In genomic region chr19:35748106-35749020, GRCh38 we compare ENCODE assay signal across 1 cellular context.
TF ChIP-seq lines count a peak whose summit lies in the region.

Gene LIN37 (plus strand): TSS chr19:35748576. CDS start chr19:35748725, 149 bp downstream.

TF ChIP-seq in HepG2, 621 proteins besides CTCF, POLR2A, EP300 and RAD21 (continued from another document and continues in another):
- TF ChIP-seq AKNA (CRISPR knock-in tag; IDR thresholded peaks at IDR 0.05; ENCODE audit: borderline replicate concordance) (no peak), PTBP1 (IDR thresholded peaks at IDR 0.05; ENCODE audit: low read depth, low read length, poor library complexity, severe bottlenecking) (no peak), SP4 (CRISPR knock-in tag; IDR thresholded peaks at IDR 0.05) (peak; percentile 97), SP1 (IDR thresholded peaks at IDR 0.05) (no peak), SP1 (CRISPR knock-in tag; IDR thresholded peaks at IDR 0.05) (peak; percentile 86), GABPB1 (CRISPR knock-in tag; IDR thresholded peaks at IDR 0.05) (peak; percentile 97), NFAT5 (CRISPR knock-in tag; IDR thresholded peaks at IDR 0.05) (no peak), PITX1 (CRISPR knock-in tag; IDR thresholded peaks at IDR 0.05) (peak; percentile 100), ZNF614 (CRISPR knock-in tag; IDR thresholded peaks at IDR 0.05; ENCODE audit: borderline replicate concordance) (peak; percentile 74; the same call in 1 of the 2 replicates), THYN1 (CRISPR knock-in tag; IDR thresholded peaks at IDR 0.05; ENCODE audit: borderline replicate concordance, low read depth) (no peak), KAT8 (CRISPR knock-in tag; IDR thresholded peaks at IDR 0.05) (peak; percentile 92), ZNF512B (CRISPR knock-in tag; IDR thresholded peaks at IDR 0.05; ENCODE audit: borderline replicate concordance) (no peak), MEIS2 (CRISPR knock-in tag; IDR thresholded peaks at IDR 0.05) (no peak), ZNF451 (CRISPR knock-in tag; IDR thresholded peaks at IDR 0.05) (0 out of 2 replicates have a peak, but pooled peaks have one; percentile 49), GMEB1 (CRISPR knock-in tag; IDR thresholded peaks at IDR 0.05; ENCODE audit: borderline replicate concordance) (peak; percentile 85), MLLT10 (CRISPR knock-in tag; IDR thresholded peaks at IDR 0.05) (no peak), MED1 (CRISPR knock-in tag; IDR thresholded peaks at IDR 0.05) (no peak; the same call in 1 of the 2 replicates), ZFP36 (IDR thresholded peaks at IDR 0.05; ENCODE audit: borderline replicate concordance, low read depth, low read length, partially characterized antibody) (no peak), ZNF414 (CRISPR knock-in tag; IDR thresholded peaks at IDR 0.05) (no peak), REPIN1 (CRISPR knock-in tag; IDR thresholded peaks at IDR 0.05; ENCODE audit: borderline replicate concordance, low read depth) (0 out of 2 replicates have a peak, but pooled peaks have one; percentile 51), IKZF4 (CRISPR knock-in tag; IDR thresholded peaks at IDR 0.05; ENCODE audit: borderline replicate concordance, low read depth, not compliant biosample characterization) (no peak), MYPOP (CRISPR knock-in tag; IDR thresholded peaks at IDR 0.05) (no peak), FUBP1 (CRISPR knock-in tag; IDR thresholded peaks at IDR 0.05; ENCODE audit: borderline replicate concordance) (no peak), GFI1 (CRISPR knock-in tag; IDR thresholded peaks at IDR 0.05; ENCODE audit: borderline replicate concordance) (no peak), POLR2AphosphoS5 (IDR thresholded peaks at IDR 0.05; ENCODE audit: low read depth, low read length) (peak; percentile 77), MIXL1 (CRISPR knock-in tag; IDR thresholded peaks at IDR 0.05) (peak; percentile 71; the same call in 1 of the 2 replicates), RAD51 (IDR thresholded peaks at IDR 0.05; ENCODE audit: borderline replicate concordance) (no peak), ZNF317 (CRISPR knock-in tag; IDR thresholded peaks at IDR 0.05) (no peak; the same call in 1 of the 2 replicates), ETV5 (CRISPR knock-in tag; IDR thresholded peaks at IDR 0.05; ENCODE audit: borderline replicate concordance) (peak; percentile 71; the same call in 1 of the 2 replicates), ZSCAN30 (CRISPR knock-in tag; IDR thresholded peaks at IDR 0.05) (no peak), ZNF790 (CRISPR knock-in tag; IDR thresholded peaks at IDR 0.05; ENCODE audit: borderline replicate concordance) (no peak), HBP1 (CRISPR knock-in tag; IDR thresholded peaks at IDR 0.05; ENCODE audit: low read depth) (no peak), MAFF (IDR thresholded peaks at IDR 0.05; ENCODE audit: low read depth, low read length) (no peak), ZKSCAN5 (CRISPR knock-in tag; IDR thresholded peaks at IDR 0.05) (no peak), HCFC1 (IDR thresholded peaks at IDR 0.05; ENCODE audit: low read depth, low read length) (peak; percentile 95), TARDBP (CRISPR knock-in tag; IDR thresholded peaks at IDR 0.05) (peak; percentile 34; the same call in 1 of the 2 replicates), ZNF749 (CRISPR knock-in tag; IDR thresholded peaks at IDR 0.05; ENCODE audit: borderline replicate concordance) (no peak)
- TF ChIP-seq, protein P1, sequence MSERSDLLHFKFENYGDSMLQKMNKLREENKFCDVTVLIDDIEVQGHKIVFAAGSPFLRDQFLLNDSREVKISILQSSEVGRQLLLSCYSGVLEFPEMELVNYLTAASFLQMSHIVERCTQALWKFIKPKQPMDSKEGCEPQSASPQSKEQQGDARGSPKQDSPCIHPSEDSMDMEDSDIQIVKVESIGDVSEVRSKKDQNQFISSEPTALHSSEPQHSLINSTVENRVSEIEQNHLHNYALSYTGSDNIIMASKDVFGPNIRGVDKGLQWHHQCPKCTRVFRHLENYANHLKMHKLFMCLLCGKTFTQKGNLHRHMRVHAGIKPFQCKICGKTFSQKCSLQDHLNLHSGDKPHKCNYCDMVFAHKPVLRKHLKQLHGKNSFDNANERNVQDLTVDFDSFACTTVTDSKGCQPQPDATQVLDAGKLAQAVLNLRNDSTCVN (CRISPR knock-in tag; IDR thresholded peaks at IDR 0.05; ENCODE audit: borderline replicate concordance), result 0 out of 2 replicates have a peak, but pooled peaks have one; percentile 69
